ENCODE assay signal across 16 cellular contexts in genomic region chr14:32594766-32595165, GRCh38.
DNase-seq lines count a peak whose midpoint lies in the region; ATAC-seq, FAIRE-seq and TF ChIP-seq lines count a peak whose summit lies in the region.
"Had no signal": no experiment of that assay in that cellular context is flagged by ENCODE, and none has a peak within 500 bp of the region (broad histone marks: within the 10 kb centered on the region; RNA-seq: fewer than 3 reads in every experiment).

No MANE protein-coding gene starts in this region.

- no peaks in the 10 kb centered on the region for H3K36me3 Mint-ChIP-seq in chondrocyte (ENCODE audit: low read depth)
- H3K36me3 Mint-ChIP-seq in activated naive CD8-positive, alpha-beta T cell treated with anti-CD3 and anti-CD28 coated beads, Interleukin-2, amount 50 U/mL, for 24 hours (ENCODE audit: low read depth): no peaks in the 10 kb centered on the region
- H3K36me3 Mint-ChIP-seq: activated naive CD4-positive, alpha-beta T cell treated with anti-CD3 and anti-CD28 coated beads, Interleukin-2, amount 10 ng/mL, durations not matched to agents 7 days and 5 days had no signal

- H3K27me3 ChIP-seq in colonic mucosa: no peaks in the 10 kb centered on the region

- H3K9ac ChIP-seq in colonic mucosa (ENCODE audit: low read depth in 2 of 2, low read length in 2 of 2): no peak overlapping the region

- peaks cover 54% of the 10 kb centered on the region for H3K4me1 Mint-ChIP-seq in chondrocyte (ENCODE audit: low read depth)
- H3K4me1 Mint-ChIP-seq in activated naive CD8-positive, alpha-beta T cell treated with anti-CD3 and anti-CD28 coated beads, Interleukin-2, amount 50 U/mL, for 24 hours: no peaks in the 10 kb centered on the region
- H3K4me1 Mint-ChIP-seq: activated naive CD4-positive, alpha-beta T cell treated with anti-CD3 and anti-CD28 coated beads, Interleukin-2, amount 10 ng/mL, durations not matched to agents 7 days and 5 days; central memory CD8-positive, alpha-beta T cell; GM23338 had no signal

- DNase-seq in AG08395 (ENCODE audit: low spot score) (peak; percentile 73), HTR-8/SVneo (ENCODE audit: insufficient read length, low spot score) (peak; percentile 15), chondrocyte (ENCODE audit: low spot score) (no peak), myocyte (ENCODE audit: low read depth) (peak; percentile 21), NCI-H128 (lab: John Stamatoyannopoulos, UW; ENCODE audit: unreplicated experiment) (no peak), colonic mucosa (no peak)
- DNase-seq in activated naive CD8-positive, alpha-beta T cell treated with anti-CD3 and anti-CD28 coated beads, Interleukin-2, amount 50 U/mL, for 24 hours: no peak
- DNase-seq in activated naive CD4-positive, alpha-beta T cell treated with anti-CD3 and anti-CD28 coated beads, Interleukin-2, amount 50 U/mL, for 16 hours: no peak
- DNase-seq: activated CD4-positive, CD25-positive, alpha-beta regulatory T cell treated with anti-CD3 and anti-CD28 coated beads, Interleukin-2, amount 50 U/mL, for 72 hours; activated naive CD4-positive, alpha-beta T cell treated with anti-CD3 and anti-CD28 coated beads, Interleukin-2, amount 10 ng/mL, durations not matched to agents 7 days and 5 days; left colon; NCI-H1048; NCI-H82 had no signal

- H3K36me3 ChIP-seq in colonic mucosa: no peaks in the 10 kb centered on the region

- H3K9me3 ChIP-seq in colonic mucosa: no peaks in the 10 kb centered on the region

- no peak for FAIRE-seq in HTR-8/SVneo (lab: Jason Lieb, UNC)

- H3K4me3 Mint-ChIP-seq in chondrocyte (ENCODE audit: unreplicated experiment): no peak overlapping the region
- H3K4me3 Mint-ChIP-seq in activated naive CD8-positive, alpha-beta T cell treated with anti-CD3 and anti-CD28 coated beads, Interleukin-2, amount 50 U/mL, for 24 hours: no peak overlapping the region
- H3K4me3 Mint-ChIP-seq: activated naive CD4-positive, alpha-beta T cell treated with anti-CD3 and anti-CD28 coated beads, Interleukin-2, amount 10 ng/mL, durations not matched to agents 7 days and 5 days; central memory CD8-positive, alpha-beta T cell; GM23338 had no signal

- no peaks in the 10 kb centered on the region for H3K27me3 Mint-ChIP-seq in chondrocyte (ENCODE audit: low read depth)
- no peaks in the 10 kb centered on the region for H3K27me3 Mint-ChIP-seq in activated naive CD8-positive, alpha-beta T cell treated with anti-CD3 and anti-CD28 coated beads, Interleukin-2, amount 50 U/mL, for 24 hours
- H3K27me3 Mint-ChIP-seq: activated naive CD4-positive, alpha-beta T cell treated with anti-CD3 and anti-CD28 coated beads, Interleukin-2, amount 10 ng/mL, durations not matched to agents 7 days and 5 days; central memory CD8-positive, alpha-beta T cell had no signal

- H3K4me1 ChIP-seq in colonic mucosa: no peaks in the 10 kb centered on the region

- H3K9me3 Mint-ChIP-seq in chondrocyte (ENCODE audit: low read depth): no peaks in the 10 kb centered on the region
- H3K9me3 Mint-ChIP-seq in activated naive CD8-positive, alpha-beta T cell treated with anti-CD3 and anti-CD28 coated beads, Interleukin-2, amount 50 U/mL, for 24 hours: no peaks in the 10 kb centered on the region
- H3K9me3 Mint-ChIP-seq: activated naive CD4-positive, alpha-beta T cell treated with anti-CD3 and anti-CD28 coated beads, Interleukin-2, amount 10 ng/mL, durations not matched to agents 7 days and 5 days; central memory CD8-positive, alpha-beta T cell; GM23338 had no signal

- H3K4me3 ChIP-seq in colonic mucosa: no peak overlapping the region
- H3K4me3 ChIP-seq: GM23338 had no signal

- no peak overlapping the region for H3K27ac ChIP-seq in colonic mucosa

- H3K27ac Mint-ChIP-seq in chondrocyte (ENCODE audit: unreplicated experiment): peak overlapping the region; percentile 92
- no peak overlapping the region for H3K27ac Mint-ChIP-seq in activated naive CD8-positive, alpha-beta T cell treated with anti-CD3 and anti-CD28 coated beads, Interleukin-2, amount 50 U/mL, for 24 hours
- H3K27ac Mint-ChIP-seq: activated naive CD4-positive, alpha-beta T cell treated with anti-CD3 and anti-CD28 coated beads, Interleukin-2, amount 10 ng/mL, durations not matched to agents 7 days and 5 days; GM23338; progenitor cell of endocrine pancreas had no signal

- no peak for TF ChIP-seq CTCF in chondrocyte (IDR thresholded peaks at IDR 0.05)
- no peak for TF ChIP-seq CTCF in colonic mucosa (IDR thresholded peaks at IDR 0.05)

- no peak for ATAC-seq in activated naive CD8-positive, alpha-beta T cell treated with anti-CD3 and anti-CD28 coated beads, Interleukin-2, amount 50 U/mL, for 24 hours
- ATAC-seq: GM23338, left colon had no signal

- intact Hi-C loops in colonic mucosa (cut with DNase I): no loop called here

Comparison
In these comparisons a context has a peak if more than half of its experiments do, and no peak if none do; other contexts are left out.
1. DNase-seq: peak in AG08395 (single experiment), HTR-8/SVneo (single experiment) and myocyte (single experiment); none in chondrocyte (single experiment), NCI-H128 (single experiment), colonic mucosa (single experiment), activated naive CD8-positive, alpha-beta T cell treated with anti-CD3 and anti-CD28 coated beads, Interleukin-2, amount 50 U/mL, for 24 hours (single experiment) and activated naive CD4-positive, alpha-beta T cell treated with anti-CD3 and anti-CD28 coated beads, Interleukin-2, amount 50 U/mL, for 16 hours (single experiment).